Comparison of ENCODE assay signal across 8 cellular contexts in genomic region chr2:151261977-151262291, GRCh38. TPM values are rescaled to one million over a fixed set of nuclear protein-coding genes. Genes with fewer than 3 reads are reported as not detected.
DNase-seq lines count a peak whose midpoint lies in the region; ATAC-seq and TF ChIP-seq lines count a peak whose summit lies in the region.

No MANE protein-coding gene starts in this region.

- H3K27me3 Mint-ChIP-seq in T-helper 1 cell treated with Interleukin-12 subunit alpha and Interleukin-12 subunit beta and Interleukin-4 antibody, amounts not matched to agents 30 μg/mL and 1 μg/mL, for 36 hours (ENCODE audit: low read depth): no peaks in the 10 kb centered on the region
- no peaks in the 10 kb centered on the region for H3K27me3 Mint-ChIP-seq in activated naive CD8-positive, alpha-beta T cell treated with anti-CD3 and anti-CD28 coated beads, Interleukin-2, amount 10 ng/mL, durations not matched to agents 7 days and 5 days

- H3K4me3 Mint-ChIP-seq in T-helper 1 cell treated with Interleukin-12 subunit alpha and Interleukin-12 subunit beta and Interleukin-4 antibody, amounts not matched to agents 30 μg/mL and 1 μg/mL, for 36 hours: peak overlapping the region; percentile 88
- peak overlapping the region; percentile 97 for H3K4me3 Mint-ChIP-seq in activated naive CD8-positive, alpha-beta T cell treated with anti-CD3 and anti-CD28 coated beads, Interleukin-2, amount 10 ng/mL, durations not matched to agents 7 days and 5 days

- H3K36me3 ChIP-seq in kidney epithelial cell (ENCODE audit: control insufficient read depth, insufficient read depth, low read length): no peaks in the 10 kb centered on the region

- POLR2A ChIA-PET in activated naive CD8-positive, alpha-beta T cell treated with anti-CD3 and anti-CD28 coated beads, Interleukin-2, amount 10 ng/mL, durations not matched to agents 7 days and 5 days (lab: Charles Lee): interaction anchor here (0.7 to 4.4 kb wide), 6 partner anchors 28 to 1667 kb away, joined by 3 to 70 read pairs (median 4); partner anchors contain the start of genes ARL6IP6, NMI and RIF1

- peaks cover 23% of the 10 kb centered on the region for H3K4me1 Mint-ChIP-seq in T-helper 1 cell treated with Interleukin-12 subunit alpha and Interleukin-12 subunit beta and Interleukin-4 antibody, amounts not matched to agents 30 μg/mL and 1 μg/mL, for 36 hours (ENCODE audit: low read depth)
- peaks cover 24% of the 10 kb centered on the region for H3K4me1 Mint-ChIP-seq in activated naive CD8-positive, alpha-beta T cell treated with anti-CD3 and anti-CD28 coated beads, Interleukin-2, amount 10 ng/mL, durations not matched to agents 7 days and 5 days

- H3K27me3 ChIP-seq in kidney epithelial cell (ENCODE audit: control insufficient read depth, insufficient read depth, low read length): no peaks in the 10 kb centered on the region

- H3K9me3 Mint-ChIP-seq in T-helper 1 cell treated with Interleukin-12 subunit alpha and Interleukin-12 subunit beta and Interleukin-4 antibody, amounts not matched to agents 30 μg/mL and 1 μg/mL, for 36 hours: no peaks in the 10 kb centered on the region
- no peaks in the 10 kb centered on the region for H3K9me3 Mint-ChIP-seq in activated naive CD8-positive, alpha-beta T cell treated with anti-CD3 and anti-CD28 coated beads, Interleukin-2, amount 10 ng/mL, durations not matched to agents 7 days and 5 days

- TF ChIP-seq CTCF in kidney epithelial cell (IDR thresholded peaks at IDR 0.05; ENCODE audit: insufficient read depth, low read length, poor library complexity, severe bottlenecking): no peak

- ATAC-seq in activated naive CD8-positive, alpha-beta T cell treated with anti-CD3 and anti-CD28 coated beads, Interleukin-2, amount 10 ng/mL, durations not matched to agents 7 days and 5 days (ENCODE audit: low read depth): no peak
- no peak for ATAC-seq in HG03196 (IDR thresholded peaks at IDR 0.05; ENCODE audit: unreplicated experiment)

- peak overlapping the region; percentile 46 for H3K27ac ChIP-seq in temporal lobe (ENCODE audit: low read depth, low read length)

- H3K36me3 Mint-ChIP-seq in T-helper 1 cell treated with Interleukin-12 subunit alpha and Interleukin-12 subunit beta and Interleukin-4 antibody, amounts not matched to agents 30 μg/mL and 1 μg/mL, for 36 hours (ENCODE audit: low read depth): peaks cover 2% of the 10 kb centered on the region
- peaks cover 14% of the 10 kb centered on the region for H3K36me3 Mint-ChIP-seq in activated naive CD8-positive, alpha-beta T cell treated with anti-CD3 and anti-CD28 coated beads, Interleukin-2, amount 10 ng/mL, durations not matched to agents 7 days and 5 days

- peak overlapping the region; percentile 65 for H3K4me3 ChIP-seq in kidney epithelial cell (ENCODE audit: low read depth, low read length)

- H3K27ac Mint-ChIP-seq in T-helper 1 cell treated with Interleukin-12 subunit alpha and Interleukin-12 subunit beta and Interleukin-4 antibody, amounts not matched to agents 30 μg/mL and 1 μg/mL, for 36 hours: peak overlapping the region; percentile 93
- H3K27ac Mint-ChIP-seq in activated naive CD8-positive, alpha-beta T cell treated with anti-CD3 and anti-CD28 coated beads, Interleukin-2, amount 10 ng/mL, durations not matched to agents 7 days and 5 days: peak overlapping the region; percentile 96

- DNase-seq in T-helper 1 cell (no peak), kidney epithelial cell (ENCODE audit: low read depth) (no peak), GM03348 (ENCODE audit: low spot score) (no peak), AG20443 (ENCODE audit: low spot score) (no peak)
- DNase-seq in activated naive CD8-positive, alpha-beta T cell treated with anti-CD3 and anti-CD28 coated beads, Interleukin-2, amount 10 ng/mL, durations not matched to agents 7 days and 5 days: no peak

RNA-seq across cellular contexts. Expression of gene RBM43, which starts 0.3 kb away (rescaled TPM):
- 10 to 100 TPM; 11.6 to 13.0 TPM for total RNA-seq in activated naive CD8-positive, alpha-beta T cell treated with anti-CD3 and anti-CD28 coated beads, Interleukin-2, amount 10 ng/mL, durations not matched to agents 7 days and 5 days
- 1.3 and 2.2 TPM in 2 replicates for total RNA-seq in kidney epithelial cell
- total RNA-seq in temporal lobe: 3.9 TPM

RNA-seq across cellular contexts. Expression of gene NMI, which starts 27.5 kb away (rescaled TPM):
- total RNA-seq in activated naive CD8-positive, alpha-beta T cell treated with anti-CD3 and anti-CD28 coated beads, Interleukin-2, amount 10 ng/mL, durations not matched to agents 7 days and 5 days: 10 to 100 TPM; 56.0 to 57.1 TPM
- total RNA-seq in kidney epithelial cell (18.4 and 22.7 TPM in 2 replicates), temporal lobe (1.7 TPM)
